22 cellular contexts compared by ENCODE assay signal in the genomic region with DNA sequence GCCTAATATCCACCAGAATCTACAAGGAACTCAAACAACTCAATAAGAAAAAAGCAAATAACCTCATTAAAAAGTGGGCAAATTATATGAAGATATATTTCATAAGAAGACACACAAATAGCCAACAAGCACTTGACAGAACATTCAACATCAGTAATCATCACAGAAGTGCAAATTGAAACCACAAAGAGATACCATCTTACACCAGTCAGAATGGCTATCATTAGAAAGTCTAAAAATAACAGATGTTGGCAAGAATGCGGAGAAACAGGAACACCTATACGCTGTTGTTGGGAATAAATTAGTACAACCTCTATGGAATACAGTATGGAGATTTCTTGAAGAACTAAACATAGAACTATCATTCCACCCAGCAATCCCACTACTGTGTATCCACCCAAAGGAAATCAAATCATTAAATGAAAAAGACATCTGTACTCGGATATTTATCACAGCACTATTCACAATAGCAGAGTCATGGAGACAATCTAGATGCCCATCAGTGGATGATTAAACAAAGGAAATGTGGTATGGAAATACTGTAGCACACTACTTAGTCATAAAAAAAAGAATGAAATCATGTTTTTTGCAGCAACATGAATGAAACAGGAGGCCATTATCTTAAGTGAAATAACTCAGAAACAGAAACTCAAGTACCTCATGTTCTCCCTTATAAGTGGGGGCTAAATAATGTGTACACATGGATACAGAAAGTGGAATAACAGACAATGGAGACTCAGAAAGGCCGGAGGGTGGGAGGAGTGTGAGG.
DNase-seq lines count a peak whose midpoint lies in the region; ATAC-seq, FAIRE-seq and TF ChIP-seq lines count a peak whose summit lies in the region.
"Had no signal": no experiment of that assay in that cellular context is flagged by ENCODE, and none has a peak within 500 bp of the region (broad histone marks: within the 10 kb centered on the region; RNA-seq: fewer than 3 reads in every experiment).

No MANE protein-coding gene starts in this region.

- no peaks in the 10 kb centered on the region for H3K27me3 ChIP-seq in keratinocyte (ENCODE audit: control insufficient read depth, extremely low read depth, insufficient read depth, low read length)
- H3K27me3 ChIP-seq in CD4-positive, alpha-beta memory T cell (ENCODE audit: insufficient read depth, low read length), result no peaks in the 10 kb centered on the region
- H3K27me3 ChIP-seq: ascending aorta, colonic mucosa, testis had no signal

- H3K9me3 Mint-ChIP-seq in activated T-helper 17 cell treated with anti-CD3 and anti-CD28 coated beads, Interleukin-2, amount 50 U/mL, for 72 hours, result no peaks in the 10 kb centered on the region
- H3K9me3 Mint-ChIP-seq in CD4-positive, alpha-beta memory T cell, result peaks cover 0 to 1% (median 0%) of the 10 kb centered on the region in 8 donors

- DNase-seq in EL, result peak; percentile 55
- peak; percentile 44 for DNase-seq in NCI-H187 treated with DMSO at 0.1 percent for 48 hours (lab: John Stamatoyannopoulos, UW)
- no peak for DNase-seq in keratinocyte (ENCODE audit: low read depth, low spot score)
- DNase-seq in SW 1271 (lab: John Stamatoyannopoulos, UW), result no peak
- DNase-seq in hippocampal formation (lab: John Stamatoyannopoulos, UW), result no peak
- DNase-seq in CD4-positive, alpha-beta memory T cell, result no peak
- DNase-seq: activated gamma-delta T cell; Calu3; colonic mucosa; GF-D8; naive thymus-derived CD8-positive, alpha-beta T cell; NCI-H1092 treated with DMSO at 0.1 percent for 48 hours; NCI-H446 treated with DMSO at 0.1 percent for 48 hours; posterior cingulate gyrus; testis had no signal

- no peaks in the 10 kb centered on the region for H3K79me2 ChIP-seq in keratinocyte (ENCODE audit: control insufficient read depth, insufficient read depth, low read length)

- peak overlapping the region; percentile 13 for H3K9ac ChIP-seq in keratinocyte (ENCODE audit: control insufficient read depth, extremely low read depth, insufficient read depth, low read length)

- TF ChIP-seq CTCF in keratinocyte (optimal IDR thresholded peaks at IDR 0.05 in 1 of 3, IDR thresholded peaks at IDR 0.05 in 1 of 3, conservative IDR thresholded peaks at IDR 0.05 in 1 of 3; ENCODE audit: extremely low read depth in 1 of 3, insufficient read depth in 2 of 3, low read length in 3 of 3), result no peak

- CTCF ChIA-PET in CD4-positive, alpha-beta memory T cell (lab: Charles Lee; ENCODE audit: partially characterized antibody), result no interaction called here

- no peaks in the 10 kb centered on the region for H3K36me3 Mint-ChIP-seq in activated T-helper 17 cell treated with anti-CD3 and anti-CD28 coated beads, Interleukin-2, amount 50 U/mL, for 72 hours (ENCODE audit: low read depth)
- no peaks in the 10 kb centered on the region for H3K36me3 Mint-ChIP-seq in CD4-positive, alpha-beta memory T cell
- H3K36me3 Mint-ChIP-seq: naive thymus-derived CD8-positive, alpha-beta T cell had no signal

- no peak overlapping the region for H3K27ac Mint-ChIP-seq in activated T-helper 17 cell treated with anti-CD3 and anti-CD28 coated beads, Interleukin-2, amount 50 U/mL, for 72 hours
- no peak overlapping the region for H3K27ac Mint-ChIP-seq in CD4-positive, alpha-beta memory T cell
- H3K27ac Mint-ChIP-seq: B cell; naive thymus-derived CD8-positive, alpha-beta T cell had no signal

- H4K20me1 ChIP-seq in keratinocyte (ENCODE audit: control insufficient read depth, extremely low read depth, insufficient read depth, low read length), result no peaks in the 10 kb centered on the region

- no peaks in the 10 kb centered on the region for H3K9me1 ChIP-seq in keratinocyte (ENCODE audit: control insufficient read depth, extremely low read depth, insufficient read depth, low read length)

- H3K4me2 ChIP-seq in keratinocyte (ENCODE audit: control insufficient read depth, extremely low read depth, insufficient read depth, low read depth, low read length), result peak overlapping the region; percentile 45

- ATAC-seq in activated T-helper 17 cell treated with anti-CD3 and anti-CD28 coated beads, Interleukin-2, amount 50 U/mL, for 72 hours (replicated peaks), result peak; percentile 60
- ATAC-seq: activated CD4-positive, CD25-positive, alpha-beta regulatory T cell treated with anti-CD3 and anti-CD28 coated beads, Interleukin-2, amount 50 U/mL, for 24 hours; naive thymus-derived CD8-positive, alpha-beta T cell had no signal

- peaks cover 19% of the 10 kb centered on the region for H3K4me1 ChIP-seq in keratinocyte (ENCODE audit: control insufficient read depth, extremely low read depth, insufficient read depth, low read length)
- H3K4me1 ChIP-seq in CD4-positive, alpha-beta memory T cell (ENCODE audit: insufficient read depth, low read length), result no peaks in the 10 kb centered on the region
- H3K4me1 ChIP-seq: ascending aorta, colonic mucosa, testis had no signal

- H3K4me3 ChIP-seq in keratinocyte (ENCODE audit: control insufficient read depth in 2 of 3, extremely low read depth in 1 of 3, insufficient read depth in 2 of 3, low read depth in 1 of 3, low read length in 3 of 3), result peak overlapping the region in 1 of 3 experiments; percentile 23
- H3K4me3 ChIP-seq in CD4-positive, alpha-beta memory T cell (ENCODE audit: low read length in 2 of 2), result no peak overlapping the region
- H3K4me3 ChIP-seq: ascending aorta, colonic mucosa, lung, skin epidermis, testis had no signal

- no peaks in the 10 kb centered on the region for H3K4me1 Mint-ChIP-seq in activated T-helper 17 cell treated with anti-CD3 and anti-CD28 coated beads, Interleukin-2, amount 50 U/mL, for 72 hours
- no peaks in the 10 kb centered on the region for H3K4me1 Mint-ChIP-seq in CD4-positive, alpha-beta memory T cell
- H3K4me1 Mint-ChIP-seq: B cell; naive thymus-derived CD8-positive, alpha-beta T cell had no signal

- intact Hi-C loops in CD4-positive, alpha-beta memory T cell (cut with micrococcal nuclease), result no loop called here

- FAIRE-seq in keratinocyte (lab: Jason Lieb, UNC), result peak; percentile 53
- FAIRE-seq: GM12892 had no signal

- peaks cover 4% of the 10 kb centered on the region for H3K27me3 Mint-ChIP-seq in activated T-helper 17 cell treated with anti-CD3 and anti-CD28 coated beads, Interleukin-2, amount 50 U/mL, for 72 hours
- no peaks in the 10 kb centered on the region for H3K27me3 Mint-ChIP-seq in CD4-positive, alpha-beta memory T cell

- no peaks in the 10 kb centered on the region for H3K36me3 ChIP-seq in keratinocyte (ENCODE audit: control insufficient read depth in 2 of 2, extremely low read depth in 1 of 2, insufficient read depth in 2 of 2, low read length in 2 of 2)
- no peaks in the 10 kb centered on the region for H3K36me3 ChIP-seq in CD4-positive, alpha-beta memory T cell (ENCODE audit: insufficient read depth, low read length)
- H3K36me3 ChIP-seq: ascending aorta, colonic mucosa had no signal

- peaks cover 2% of the 10 kb centered on the region for H3K9me3 ChIP-seq in keratinocyte (ENCODE audit: control insufficient read depth, low read depth, low read length)
- no peaks in the 10 kb centered on the region for H3K9me3 ChIP-seq in CD4-positive, alpha-beta memory T cell (ENCODE audit: control insufficient read depth in 1 of 2, low read length in 2 of 2)
- H3K9me3 ChIP-seq: ascending aorta, colonic mucosa, testis had no signal

- dilution Hi-C loops in keratinocyte (cut with MboI; ENCODE audit: extremely low pct_ligation_motif_present, low sequenced_read_pairs), result no loop called here

- H3K4me3 Mint-ChIP-seq in activated T-helper 17 cell treated with anti-CD3 and anti-CD28 coated beads, Interleukin-2, amount 50 U/mL, for 72 hours, result no peak overlapping the region
- no peak overlapping the region for H3K4me3 Mint-ChIP-seq in CD4-positive, alpha-beta memory T cell
- H3K4me3 Mint-ChIP-seq: B cell; naive thymus-derived CD8-positive, alpha-beta T cell had no signal

- peak overlapping the region; percentile 71 for H3K27ac ChIP-seq in keratinocyte (ENCODE audit: control insufficient read depth, insufficient read depth, low read length)
- H3K27ac ChIP-seq in CD4-positive, alpha-beta memory T cell (ENCODE audit: low read depth, low read length), result no peak overlapping the region
- H3K27ac ChIP-seq: ascending aorta, colonic mucosa, skin epidermis, testis had no signal

- POLR2A ChIA-PET in CD4-positive, alpha-beta memory T cell (lab: Charles Lee; ENCODE audit: partially characterized antibody), result no interaction called here

- peak overlapping the region; percentile 64 for H2AFZ ChIP-seq in keratinocyte (ENCODE audit: control insufficient read depth, low read length)

Comparison
In these comparisons a context has a peak if more than half of its experiments do, and no peak if none do; other contexts are left out.
1. DNase-seq: peak in EL (single experiment) and NCI-H187 treated with DMSO at 0.1 percent for 48 hours (single experiment); none in keratinocyte (single experiment), SW 1271 (0 of 2), hippocampal formation (0 of 2) and CD4-positive, alpha-beta memory T cell (0 of 5).